ENCODE assay signal across 15 cellular contexts in genomic region chr9:85212209-85212608, GRCh38.
A peak's percentile ranks its signal among the peaks of the same experiment; 100 is the strongest.
DNase-seq lines count a peak whose midpoint lies in the region; ATAC-seq, FAIRE-seq and TF ChIP-seq lines count a peak whose summit lies in the region.
"Had no signal": no experiment of that assay in that cellular context is flagged by ENCODE, and none has a peak within 500 bp of the region (broad histone marks: within the 10 kb centered on the region; RNA-seq: fewer than 3 reads in every experiment).

No MANE protein-coding gene starts in this region.

- TF ChIP-seq POLR2A in adrenal gland (IDR thresholded peaks at IDR 0.05): no peak

- no peaks in the 10 kb centered on the region for H3K36me3 ChIP-seq in adrenal gland (replicated peaks in 1 of 2)
- H3K36me3 ChIP-seq: left ventricle myocardium inferior, Peyer's patch, upper lobe of left lung had no signal

- ATAC-seq in GM21381 (IDR thresholded peaks at IDR 0.05; ENCODE audit: unreplicated experiment): no peak

- H3K27me3 ChIP-seq in adrenal gland: no peaks in the 10 kb centered on the region
- H3K27me3 ChIP-seq: Peyer's patch, upper lobe of left lung had no signal

- TF ChIP-seq CTCF in brain (conservative IDR thresholded peaks at IDR 0.05): no peak
- TF ChIP-seq CTCF in adrenal gland (IDR thresholded peaks at IDR 0.05): no peak

- 41 to 51% (median 48%) methylated on average over 4 of the region's 4 CpGs for WGBS in adrenal gland, 4 donors

- peaks cover 4% of the 10 kb centered on the region for H3K27me3 Mint-ChIP-seq in T-helper 2 cell treated with Interferon-gamma antibody and Interleukin-4, amounts not matched to agents 5 μg/mL and 100 μg/mL, for 36 hours (ENCODE audit: low read depth)
- no peaks in the 10 kb centered on the region for H3K27me3 Mint-ChIP-seq in brain
- peaks cover 10% of the 10 kb centered on the region for H3K27me3 Mint-ChIP-seq in activated naive CD8-positive, alpha-beta T cell treated with anti-CD3 and anti-CD28 coated beads for 36 hours

- H3K4me1 Mint-ChIP-seq in T-helper 2 cell treated with Interferon-gamma antibody and Interleukin-4, amounts not matched to agents 5 μg/mL and 100 μg/mL, for 36 hours (ENCODE audit: low read depth): peaks cover 7% of the 10 kb centered on the region
- peaks cover 28% of the 10 kb centered on the region for H3K4me1 Mint-ChIP-seq in brain
- peaks cover 5% of the 10 kb centered on the region for H3K4me1 Mint-ChIP-seq in activated naive CD8-positive, alpha-beta T cell treated with anti-CD3 and anti-CD28 coated beads for 36 hours

- H3K27ac Mint-ChIP-seq in T-helper 2 cell treated with Interferon-gamma antibody and Interleukin-4, amounts not matched to agents 5 μg/mL and 100 μg/mL, for 36 hours: no peak overlapping the region
- peak overlapping the region in 3 of 5 experiments; percentile 44 to 78 (median 52) for H3K27ac Mint-ChIP-seq in brain
- H3K27ac Mint-ChIP-seq in activated naive CD8-positive, alpha-beta T cell treated with anti-CD3 and anti-CD28 coated beads for 36 hours: no peak overlapping the region
- H3K27ac Mint-ChIP-seq: activated CD8-positive, alpha-beta T cell treated with anti-CD3 and anti-CD28 coated beads for 36 hours had no signal

- H3K4me1 ChIP-seq in adrenal gland (replicated peaks in 1 of 2): no peaks in the 10 kb centered on the region
- H3K4me1 ChIP-seq: left ventricle myocardium inferior, Peyer's patch, upper lobe of left lung had no signal

- no peaks in the 10 kb centered on the region for H3K36me3 Mint-ChIP-seq in T-helper 2 cell treated with Interferon-gamma antibody and Interleukin-4, amounts not matched to agents 5 μg/mL and 100 μg/mL, for 36 hours (ENCODE audit: low read depth)
- H3K36me3 Mint-ChIP-seq in brain: no peaks in the 10 kb centered on the region
- H3K36me3 Mint-ChIP-seq in activated naive CD8-positive, alpha-beta T cell treated with anti-CD3 and anti-CD28 coated beads for 36 hours: no peaks in the 10 kb centered on the region

- H3K9me3 Mint-ChIP-seq in T-helper 2 cell treated with Interferon-gamma antibody and Interleukin-4, amounts not matched to agents 5 μg/mL and 100 μg/mL, for 36 hours: peaks cover 4% of the 10 kb centered on the region
- H3K9me3 Mint-ChIP-seq in brain: peaks cover 0 to 6% (median 0%) of the 10 kb centered on the region in 5 experiments
- H3K9me3 Mint-ChIP-seq in activated naive CD8-positive, alpha-beta T cell treated with anti-CD3 and anti-CD28 coated beads for 36 hours: no peaks in the 10 kb centered on the region
- H3K9me3 Mint-ChIP-seq: activated CD8-positive, alpha-beta T cell treated with anti-CD3 and anti-CD28 coated beads for 36 hours had no signal

- peak; percentile 4 for DNase-seq in T-helper 2 cell treated with Interferon-gamma antibody and Interleukin-4, amounts not matched to agents 5 μg/mL and 100 μg/mL, for 36 hours (ENCODE audit: low spot score)
- no peak for DNase-seq in T-helper 2 cell
- peak; percentile 71 for DNase-seq in islet precursor cell
- DNase-seq in urothelium cell line (ENCODE audit: low spot score): peak; percentile 63
- DNase-seq in activated naive CD8-positive, alpha-beta T cell treated with anti-CD3 and anti-CD28 coated beads for 36 hours: no peak
- no peak for DNase-seq in adrenal gland
- DNase-seq: 8988T; activated naive CD4-positive, alpha-beta T cell treated with Interleukin-2 at 50 U/mL for 16 hours; left ventricle myocardium inferior; NCI-H510A; Peyer's patch; upper lobe of left lung had no signal

- H3K4me3 Mint-ChIP-seq in T-helper 2 cell treated with Interferon-gamma antibody and Interleukin-4, amounts not matched to agents 5 μg/mL and 100 μg/mL, for 36 hours: no peak overlapping the region
- H3K4me3 Mint-ChIP-seq in brain: no peak overlapping the region
- H3K4me3 Mint-ChIP-seq in activated naive CD8-positive, alpha-beta T cell treated with anti-CD3 and anti-CD28 coated beads for 36 hours: no peak overlapping the region
- H3K4me3 Mint-ChIP-seq: activated CD8-positive, alpha-beta T cell treated with anti-CD3 and anti-CD28 coated beads for 36 hours had no signal

- FAIRE-seq in urothelium cell line (lab: Jason Lieb, UNC): peak; percentile 44

- no peak overlapping the region for H3K27ac ChIP-seq in adrenal gland
- H3K27ac ChIP-seq: left ventricle myocardium inferior, Peyer's patch, upper lobe of left lung had no signal

- H3K4me3 ChIP-seq in adrenal gland: no peak overlapping the region
- H3K4me3 ChIP-seq: left ventricle myocardium inferior, Peyer's patch, upper lobe of left lung had no signal

- intact Hi-C loops in adrenal gland (cut with DNase I): no loop called here

- no peaks in the 10 kb centered on the region for H3K9me3 ChIP-seq in adrenal gland (replicated peaks in 1 of 3)
- H3K9me3 ChIP-seq: left ventricle myocardium inferior, Peyer's patch, upper lobe of left lung had no signal

Comparison
In these comparisons a context has a peak if more than half of its experiments do, and no peak if none do; other contexts are left out.
1. DNase-seq: peak in T-helper 2 cell treated with Interferon-gamma antibody and Interleukin-4, amounts not matched to agents 5 μg/mL and 100 μg/mL, for 36 hours (single experiment), islet precursor cell (single experiment) and urothelium cell line (single experiment); none in T-helper 2 cell (0 of 5), activated naive CD8-positive, alpha-beta T cell treated with anti-CD3 and anti-CD28 coated beads for 36 hours (single experiment) and adrenal gland (0 of 7).
2. H3K27ac Mint-ChIP-seq: peak in brain (3 of 5); none in T-helper 2 cell treated with Interferon-gamma antibody and Interleukin-4, amounts not matched to agents 5 μg/mL and 100 μg/mL, for 36 hours (single experiment) and activated naive CD8-positive, alpha-beta T cell treated with anti-CD3 and anti-CD28 coated beads for 36 hours (single experiment).